In genomic region chr12:46675736-46676135, GRCh38 we compare ENCODE assay signal across 8 cellular contexts.
A peak's percentile ranks its signal among the peaks of the same experiment; 100 is the strongest.
DNase-seq lines count a peak whose midpoint lies in the region; ATAC-seq and TF ChIP-seq lines count a peak whose summit lies in the region.

No MANE protein-coding gene starts in this region.

- H3K4me3 ChIP-seq in HCT116 (replicated peaks in 1 of 2; ENCODE audit: low read depth in 1 of 2, low read length in 2 of 2) (no peak overlapping the region), tibial artery (peak overlapping the region in 1 of 2 donors; percentile 13)

- intact Hi-C loops in HCT116 (cut with micrococcal nuclease) (loop anchor here (1.0 to 10.0 kb wide), 9 partner anchors 257 to 681 kb away; partner anchors contain the start of genes SCAF11, SLC38A1 and SLC38A2), tibial artery (cut with DNase I; ENCODE audit: low total_unique reads) (loop anchor here (5.0 kb wide), 1 partner anchor 257 kb away; no protein-coding TSS in a partner anchor)

- POLR2A ChIA-PET in HCT116 (lab: Charles Lee): interaction anchor here (0.7 kb wide), 1 partner anchor 31 kb away, joined by 3 read pairs; no protein-coding TSS in a partner anchor

- no peak for TF ChIP-seq POLR2A in HCT116 (IDR thresholded peaks at IDR 0.05; ENCODE audit: borderline replicate concordance, extremely low read depth, insufficient read depth, insufficient read length)

- H3K9ac ChIP-seq in HCT116 (ENCODE audit: low read length): peak overlapping the region; percentile 16; the same call in 1 of the 2 replicates

- BruUV-seq in HCT116 (replicated peaks; lab: Mats Ljungman, UMichigan): no TSS peak

- H3K27me3 ChIP-seq in HCT116 (ENCODE audit: insufficient read depth, low read length) (no peaks in the 10 kb centered on the region), tibial artery (no peaks in the 10 kb centered on the region)

- H3K9me3 ChIP-seq in HCT116 (ENCODE audit: control insufficient read depth in 1 of 2, insufficient read depth in 1 of 2, low read depth in 1 of 2, low read length in 2 of 2) (no peaks in the 10 kb centered on the region), tibial artery (no peaks in the 10 kb centered on the region)

- no peaks in the 10 kb centered on the region for H3K79me2 ChIP-seq in HCT116 (ENCODE audit: insufficient read depth, low read length)

- peak overlapping the region; percentile 54 for H3K4me2 ChIP-seq in HCT116 (ENCODE audit: low read length)

- H3K4me1 ChIP-seq in HCT116 (ENCODE audit: control insufficient read depth in 1 of 2, insufficient read depth in 2 of 2, low read length in 2 of 2): peaks cover 42 to 44% of the 10 kb centered on the region in 2 experiments
- peaks cover 0 to 5% (median 2%) of the 10 kb centered on the region in 4 donors for H3K4me1 ChIP-seq in tibial artery

- peak overlapping the region; percentile 55 for H2AFZ ChIP-seq in HCT116 (ENCODE audit: low read depth, low read length, poor library complexity, severe bottlenecking)

- CTCF ChIA-PET in HCT116 (lab: Charles Lee): interaction anchor here (1.0 to 2.7 kb wide), 11 partner anchors 8 to 346 kb away, joined by 3 to 9 read pairs (median 4); no protein-coding TSS in a partner anchor

- peak; percentile 55 for TF ChIP-seq RAD21 in HCT116 (IDR thresholded peaks at IDR 0.05; ENCODE audit: low read depth)

- DNase-seq in CD1c-positive myeloid dendritic cell (ENCODE audit: extremely low spot score) (peak; percentile 48), HCT116 (ENCODE audit: low read depth, low spot score) (no peak), iPS-NIHi11 (ENCODE audit: low spot score) (peak; percentile 41), tibial artery (no peak), NCI-H526 treated with DMSO at 0.1 percent for 48 hours (lab: John Stamatoyannopoulos, UW) (no peak), SKM-1 (lab: John Stamatoyannopoulos, UW; ENCODE audit: unreplicated experiment) (no peak)

- ATAC-seq in HCT116 (peak; percentile 66), HG03442 (IDR thresholded peaks at IDR 0.05; ENCODE audit: unreplicated experiment) (no peak)

- TF ChIP-seq CTCF in HCT116 (IDR thresholded peaks at IDR 0.05 in 2 of 3, conservative IDR thresholded peaks at IDR 0.05 in 1 of 3; ENCODE audit: borderline replicate concordance in 1 of 3, insufficient read depth in 1 of 3, low read depth in 2 of 3, low read length in 2 of 3) (peak; percentile 44 to 61 (median 52); a peak in 5 of 6 replicates), VCaP (conservative IDR thresholded peaks at IDR 0.05) (peak; percentile 89), tibial artery (IDR thresholded peaks at IDR 0.05) (peak; percentile 67 to 73)

- H3K9me2 ChIP-seq in HCT116 (ENCODE audit: insufficient read depth): no peaks in the 10 kb centered on the region

- RAD21 ChIA-PET in HCT116 (lab: Charles Lee; ENCODE audit: low non-redundant PET in 1 of 2, low total read pairs in 2 of 2, uncharacterized antibody in 2 of 2, unreplicated experiment in 2 of 2): no interaction called here

- no peaks in the 10 kb centered on the region for H3K36me3 ChIP-seq in HCT116 (ENCODE audit: control insufficient read depth in 1 of 2, insufficient read depth in 2 of 2, low read length in 2 of 2)
- no peaks in the 10 kb centered on the region for H3K36me3 ChIP-seq in tibial artery

- peak overlapping the region; percentile 13; the same call in 1 of the 2 replicates for H3K27ac ChIP-seq in HCT116 (ENCODE audit: low read depth, low read length)
- no peak overlapping the region for H3K27ac ChIP-seq in VCaP
- no peak overlapping the region for H3K27ac ChIP-seq in tibial artery

- H4K20me1 ChIP-seq in HCT116 (ENCODE audit: insufficient read depth): no peaks in the 10 kb centered on the region

TF ChIP-seq in HCT116, 20 proteins besides CTCF, POLR2A, EP300 and RAD21:
- TF ChIP-seq SIN3A (IDR thresholded peaks at IDR 0.05; ENCODE audit: low read depth): no peak
- TF ChIP-seq JUND (IDR thresholded peaks at IDR 0.05): no peak
- TF ChIP-seq TCF7L2 (IDR thresholded peaks at IDR 0.05; ENCODE audit: borderline replicate concordance, extremely low read depth, insufficient read depth, insufficient read length): no peak
- TF ChIP-seq EZH2phosphoT487 (IDR thresholded peaks at IDR 0.05; ENCODE audit: borderline replicate concordance): no peak
- TF ChIP-seq MAX (IDR thresholded peaks at IDR 0.05): no peak
- no peak for TF ChIP-seq ZBTB33 (IDR thresholded peaks at IDR 0.05; ENCODE audit: extremely low read depth, insufficient replicate concordance, low read length)
- TF ChIP-seq POLR2AphosphoS5 (IDR thresholded peaks at IDR 0.05; ENCODE audit: low read depth, low read length): no peak
- no peak for TF ChIP-seq CBX3 (IDR thresholded peaks at IDR 0.05; ENCODE audit: low read depth)
- TF ChIP-seq YY1 (IDR thresholded peaks at IDR 0.05; ENCODE audit: extremely low read depth, insufficient replicate concordance, low read depth, low read length): no peak

Comparison
In these comparisons a context has a peak if more than half of its experiments do, and no peak if none do; other contexts are left out.
1. DNase-seq: peak in CD1c-positive myeloid dendritic cell (single experiment) and iPS-NIHi11 (single experiment); none in HCT116 (single experiment), tibial artery (0 of 2), NCI-H526 treated with DMSO at 0.1 percent for 48 hours (single experiment) and SKM-1 (single experiment).
2. Peak in every context shown above with its lines, with median percentiles within 50 percentile points of each other: CTCF ChIP-seq.